In genomic region chrX:25853002-25853479, GRCh38 we compare ENCODE assay signal across 33 cellular contexts.
"Had no signal": no experiment of that assay in that cellular context is flagged by ENCODE, and none has a peak within 500 bp of the region (broad histone marks: within the 10 kb centered on the region; RNA-seq: fewer than 3 reads in every experiment).

No MANE protein-coding gene starts in this region.

- H3K9me3 ChIP-seq: MG63 had no signal

- H3K36me3 ChIP-seq: MG63 had no signal

- H3K9ac ChIP-seq: KMS-11 had no signal

- H3K4me3 ChIP-seq: MG63 had no signal

- H3K27me3 ChIP-seq: MG63 had no signal

- H3K27ac ChIP-seq: KMS-11 had no signal

- H3K4me2 ChIP-seq: KMS-11 had no signal

- DNase-seq: Karpas-422, Kasumi-1, MG63, MM.1S, MV-4-11, NCI-H1048, NCI-H1092, NCI-H1092 treated with DMSO at 0.1 percent for 48 hours, NCI-H1105, NCI-H1105 treated with DMSO at 0.1 percent for 48 hours, NCI-H1417, NCI-H1417 treated with DMSO at 0.1 percent for 48 hours, NCI-H1436, NCI-H1436 treated with DMSO at 0.1 percent for 48 hours, NCI-H146, NCI-H1694, NCI-H1694 treated with DMSO at 0.1 percent for 48 hours, NCI-H187, NCI-H187 treated with DMSO at 0.1 percent for 48 hours, NCI-H1930, NCI-H2029 treated with DMSO at 0.1 percent for 48 hours, NCI-H2081 treated with DMSO at 0.1 percent for 48 hours, NCI-H2107, NCI-H2171, NCI-H2171 treated with DMSO at 0.1 percent for 48 hours, NCI-H2227 treated with DMSO at 0.1 percent for 48 hours, NCI-H226, NCI-H345, NCI-H446, NCI-H446 treated with DMSO at 0.1 percent for 48 hours, NCI-H510A, NCI-H510A treated with DMSO at 0.1 percent for 48 hours had no signal
